8 cellular contexts compared by ENCODE assay signal in the genomic region with DNA sequence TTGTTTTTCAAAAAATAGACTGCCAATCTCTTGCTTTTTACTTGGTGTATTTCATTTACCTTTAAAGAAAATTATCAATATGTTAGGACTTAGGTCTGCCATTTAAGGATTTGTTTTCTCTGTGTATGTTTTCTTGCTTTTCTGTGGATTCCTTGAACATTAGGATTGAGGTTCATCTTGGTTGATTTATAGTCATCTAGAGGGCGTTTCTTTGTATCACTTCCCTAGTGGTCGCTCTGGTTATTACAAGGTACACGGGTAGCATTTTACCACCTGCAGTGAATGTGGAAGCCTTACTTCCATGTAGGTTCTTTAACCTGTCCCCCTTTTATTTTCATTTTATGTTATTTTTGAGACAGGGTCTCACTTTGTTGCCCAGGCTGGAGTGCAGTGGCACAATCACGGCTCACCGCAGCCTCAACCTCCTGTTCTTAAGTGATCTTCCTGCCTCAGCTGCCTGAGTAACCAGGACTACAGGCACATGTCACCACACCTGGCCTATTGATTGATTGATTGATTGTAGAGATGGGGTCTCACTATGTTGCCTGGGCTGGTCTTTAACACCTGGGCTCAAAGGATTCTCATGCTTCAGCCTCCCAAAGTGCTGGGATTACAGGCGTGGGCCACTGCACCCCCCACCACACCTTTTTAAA. TPM values are rescaled to one million over a fixed set of nuclear protein-coding genes. Genes with fewer than 3 reads are reported as not detected.
DNase-seq lines count a peak whose midpoint lies in the region; ATAC-seq, FAIRE-seq and TF ChIP-seq lines count a peak whose summit lies in the region.

No MANE protein-coding gene starts in this region.

- CTCF ChIA-PET in A549 (lab: Yijun Ruan, JAX) = interaction anchor here (0.6 to 7.2 kb wide), 23 partner anchors 9 to 133 kb away, joined by 3 to 43 read pairs (median 6); no protein-coding TSS in a partner anchor

- 22% methylated on average over 6 of the region's 6 CpGs for WGBS in A549 (ENCODE audit: missing lambda C conversion rate)
- WGBS in body of pancreas, 2 donors = 22 to 31% methylated on average over 6 of the region's 6 CpGs
- 37% methylated on average over 6 of the region's 6 CpGs for WGBS in right lobe of liver (ENCODE audit: insufficient coverage, low coverage, low lambda C conversion rate, missing lambda C conversion rate)

- H3K4me3 ChIP-seq in A549 = no peak overlapping the region
- H3K4me3 ChIP-seq in body of pancreas = no peak overlapping the region
- no peak overlapping the region for H3K4me3 ChIP-seq in right lobe of liver

- ATAC-seq in A549 = peak; percentile 81 to 91
- ATAC-seq in body of pancreas = peak; percentile 78
- peak; percentile 71 to 82 (median 76) for ATAC-seq in right lobe of liver
- ATAC-seq in GM19328 (IDR thresholded peaks at IDR 0.05; ENCODE audit: unreplicated experiment) = no peak

- TF ChIP-seq CTCF in A549 (IDR thresholded peaks at IDR 0.05) = peak; percentile 55
- TF ChIP-seq CTCF in body of pancreas (IDR thresholded peaks at IDR 0.05) = peak; percentile 27 to 60 (median 55)
- TF ChIP-seq CTCF in right lobe of liver (IDR thresholded peaks at IDR 0.05) = peak; percentile 44 to 54 (median 53)

- no peak for TF ChIP-seq POLR2A in A549 (IDR thresholded peaks at IDR 0.05; ENCODE audit: low read length)
- TF ChIP-seq POLR2A in body of pancreas (IDR thresholded peaks at IDR 0.05) = no peak
- no peak for TF ChIP-seq POLR2A in right lobe of liver (IDR thresholded peaks at IDR 0.05)

- H3K27ac ChIP-seq in A549 = no peak overlapping the region
- no peak overlapping the region for H3K27ac ChIP-seq in body of pancreas
- no peak overlapping the region for H3K27ac ChIP-seq in right lobe of liver

- no peaks in the 10 kb centered on the region for H3K4me1 ChIP-seq in A549
- H3K4me1 ChIP-seq in body of pancreas = no peaks in the 10 kb centered on the region
- H3K4me1 ChIP-seq in right lobe of liver = no peaks in the 10 kb centered on the region

- intact Hi-C loops in body of pancreas (cut with DNase I) = no loop called here
- intact Hi-C loops in right lobe of liver (cut with DNase I) = no loop called here

- H3K36me3 ChIP-seq in body of pancreas (replicated peaks in 1 of 2; ENCODE audit: insufficient read depth in 1 of 2, low read depth in 2 of 2) = no peaks in the 10 kb centered on the region
- H3K36me3 ChIP-seq in right lobe of liver = no peaks in the 10 kb centered on the region

- no peak overlapping the region for H3K4me2 ChIP-seq in A549

- POLR2A ChIA-PET in A549 (lab: Yijun Ruan, JAX) = no interaction called here

- peak in 1 of 2 experiments; percentile 19; a peak in 1 of 5 replicates for TF ChIP-seq RAD21 in A549 (conservative IDR thresholded peaks at IDR 0.05 in 1 of 2, IDR thresholded peaks at IDR 0.05 in 1 of 2)

- H3K9me3 ChIP-seq in A549 (peaks cover 11% of the 10 kb centered on the region; the same call in 1 of the 3 replicates), body of pancreas (no peaks in the 10 kb centered on the region), right lobe of liver (no peaks in the 10 kb centered on the region)

- FAIRE-seq in A549 (lab: Jason Lieb, UNC) = peak; percentile 98
- no peak for FAIRE-seq in frontal cortex (lab: Jason Lieb, UNC)

- TF ChIP-seq EP300 in A549 (IDR thresholded peaks at IDR 0.05) = no peak

- H3K27me3 ChIP-seq in body of pancreas (no peaks in the 10 kb centered on the region), right lobe of liver (no peaks in the 10 kb centered on the region)

- DNase-seq in A549 (ENCODE audit: low read depth in 1 of 2, low spot score in 1 of 2) = peak; percentile 72 to 95
- peak; percentile 72 for DNase-seq in DMS53 (lab: John Stamatoyannopoulos, UW)
- DNase-seq in NCI-H1105 treated with DMSO at 0.1 percent for 48 hours (lab: John Stamatoyannopoulos, UW) = peak; percentile 31
- peak in 3 of 4 donors; percentile 38 to 48 (median 43) for DNase-seq in body of pancreas
- DNase-seq in right lobe of liver = peak in 1 of 3 donors; percentile 22
- DNase-seq in NCI-H187 treated with DMSO at 0.1 percent for 48 hours (lab: John Stamatoyannopoulos, UW) = no peak
- DNase-seq in frontal cortex (ENCODE audit: low spot score in 2 of 2) = no peak

TF ChIP-seq in A549, 52 proteins besides CTCF, POLR2A, EP300 and RAD21:
- TF ChIP-seq RFX5 (IDR thresholded peaks at IDR 0.05) (no peak), FOSL2 (IDR thresholded peaks at IDR 0.05) (no peak), FOSL2 (CRISPR knock-in tag; IDR thresholded peaks at IDR 0.05) (no peak), EHF (CRISPR knock-in tag; IDR thresholded peaks at IDR 0.05) (no peak), MAX (IDR thresholded peaks at IDR 0.05) (no peak), EHMT2 (IDR thresholded peaks at IDR 0.05; ENCODE audit: low read depth) (no peak), ZFP36 (IDR thresholded peaks at IDR 0.05; ENCODE audit: borderline replicate concordance, partially characterized antibody) (no peak), CEBPB (IDR thresholded peaks at IDR 0.05) (no peak), ZNF302 (CRISPR knock-in tag; IDR thresholded peaks at IDR 0.05) (no peak), HEYL (CRISPR knock-in tag; IDR thresholded peaks at IDR 0.05) (no peak), MAZ (IDR thresholded peaks at IDR 0.05; ENCODE audit: borderline replicate concordance, low read depth, low read length) (no peak), HES2 (IDR thresholded peaks at IDR 0.05) (no peak), SMC3 (IDR thresholded peaks at IDR 0.05) (no peak), ZC3H11A (IDR thresholded peaks at IDR 0.05) (no peak), CBX2 (IDR thresholded peaks at IDR 0.05; ENCODE audit: borderline replicate concordance, low read depth) (no peak), HOXB5 (CRISPR knock-in tag; IDR thresholded peaks at IDR 0.05) (no peak), KDM1A (IDR thresholded peaks at IDR 0.05; ENCODE audit: low read depth) (no peak), NFE2L2 (conservative IDR thresholded peaks at IDR 0.05; ENCODE audit: low read length) (no peak), HOXB13 (CRISPR knock-in tag; IDR thresholded peaks at IDR 0.05; ENCODE audit: low read depth) (no peak)
- TF ChIP-seq, protein P1, sequence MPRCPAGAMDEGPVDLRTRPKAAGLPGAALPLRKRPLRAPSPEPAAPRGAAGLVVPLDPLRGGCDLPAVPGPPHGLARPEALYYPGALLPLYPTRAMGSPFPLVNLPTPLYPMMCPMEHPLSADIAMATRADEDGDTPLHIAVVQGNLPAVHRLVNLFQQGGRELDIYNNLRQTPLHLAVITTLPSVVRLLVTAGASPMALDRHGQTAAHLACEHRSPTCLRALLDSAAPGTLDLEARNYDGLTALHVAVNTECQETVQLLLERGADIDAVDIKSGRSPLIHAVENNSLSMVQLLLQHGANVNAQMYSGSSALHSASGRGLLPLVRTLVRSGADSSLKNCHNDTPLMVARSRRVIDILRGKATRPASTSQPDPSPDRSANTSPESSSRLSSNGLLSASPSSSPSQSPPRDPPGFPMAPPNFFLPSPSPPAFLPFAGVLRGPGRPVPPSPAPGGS (IDR thresholded peaks at IDR 0.05) = no peak

RNA-seq across cellular contexts. Expression of gene CBX4, which starts 35.2 kb away (rescaled TPM):
- 21.9 and 34.1 TPM in 2 replicates for polyA plus RNA-seq in A549 (2011; rRNA removed)
- 31.9 and 46.3 TPM in 2 replicates for polyA plus RNA-seq in A549 (2012; cell fraction: cytosol; rRNA removed)
- polyA plus RNA-seq in A549 (2012; cell fraction: nucleus; rRNA removed) = 48.9 and 61.8 TPM in 2 replicates
- polyA plus RNA-seq in A549 (2017; fragmentation: RNase III; extraction: RNeasy Plus Mini Kit Qiagen cat#74134 plus additional on column Dnase treatment) = 25.9 to 31.9 TPM (median 31.0 TPM) in 3 replicates
- polyA minus RNA-seq in A549 (2011; rRNA and poly(A)+ RNA removed) = 20.6 and 27.0 TPM in 2 replicates
- total RNA-seq in body of pancreas = 10 to 100 TPM; 15.6 to 17.8 TPM
- total RNA-seq in right lobe of liver = 10 to 100 TPM in 5 of 6 experiments, 1 to 10 TPM in 1; 8.9 to 21.9 (median 15.1) TPM
- 18.3 TPM for total RNA-seq in frontal cortex

Comparison
In these comparisons a context has a peak if more than half of its experiments do, and no peak if none do; other contexts are left out.
1. DNase-seq: peak in A549 (2 of 2), DMS53 (single experiment), NCI-H1105 treated with DMSO at 0.1 percent for 48 hours (single experiment) and body of pancreas (3 of 4); none in NCI-H187 treated with DMSO at 0.1 percent for 48 hours (single experiment) and frontal cortex (0 of 2).
2. Peak in every context shown above with its lines, with median percentiles within 50 percentile points of each other: CTCF ChIP-seq.